In genomic region chr17:82767041-82767754, GRCh38 we compare ENCODE assay signal across 8 cellular contexts. TPM values are rescaled to one million over a fixed set of nuclear protein-coding genes. Genes with fewer than 3 reads are reported as not detected.
A peak's percentile ranks its signal among the peaks of the same experiment; 100 is the strongest.
DNase-seq lines count a peak whose midpoint lies in the region; ATAC-seq and TF ChIP-seq lines count a peak whose summit lies in the region.

No MANE protein-coding gene starts in this region.

- H3K36me3 Mint-ChIP-seq in Caco-2 (ENCODE audit: insufficient read depth, unreplicated experiment): peaks cover 54% of the 10 kb centered on the region

- no peak overlapping the region for H3K27ac Mint-ChIP-seq in Caco-2 (ENCODE audit: unreplicated experiment)

- peaks cover 1% of the 10 kb centered on the region; the same call in 1 of the 2 replicates for H3K36me3 ChIP-seq in Caco-2 (ENCODE audit: control insufficient read depth, insufficient read depth, low read length)

- POLR2A ChIA-PET in Caco-2 (lab: Charles Lee): no interaction called here

- peak; percentile 64 to 78 for TF ChIP-seq CTCF in Caco-2 (IDR thresholded peaks at IDR 0.05; ENCODE audit: insufficient read depth in 1 of 2, low read depth in 1 of 2, low read length in 1 of 2, severe bottlenecking in 1 of 2, unreplicated experiment in 1 of 2)
- peak; percentile 47 for TF ChIP-seq CTCF in foreskin fibroblast (IDR thresholded peaks at IDR 0.05; ENCODE audit: low read depth, low read length)

- H3K4me1 Mint-ChIP-seq in Caco-2 (ENCODE audit: low read depth, unreplicated experiment): no peaks in the 10 kb centered on the region

- H3K27me3 ChIP-seq in Caco-2 (replicated peaks; ENCODE audit: control insufficient read depth, insufficient read depth, low read length): no peaks in the 10 kb centered on the region

- no peak overlapping the region for H3K4me3 Mint-ChIP-seq in Caco-2 (ENCODE audit: unreplicated experiment)

- ATAC-seq in GM19395 (IDR thresholded peaks at IDR 0.05; ENCODE audit: unreplicated experiment): no peak
- ATAC-seq in HG03565 (IDR thresholded peaks at IDR 0.05; ENCODE audit: unreplicated experiment): no peak
- ATAC-seq in GM18502 (IDR thresholded peaks at IDR 0.05; ENCODE audit: poor library complexity, unreplicated experiment): no peak

- no peaks in the 10 kb centered on the region for H3K4me1 ChIP-seq in Caco-2

- H3K9me3 Mint-ChIP-seq in Caco-2 (ENCODE audit: unreplicated experiment): no peaks in the 10 kb centered on the region

- no TSS peak for BruUV-seq in Caco-2 (replicated peaks; lab: Mats Ljungman, UMichigan)

- H3K27me3 Mint-ChIP-seq in Caco-2 (ENCODE audit: insufficient read depth, unreplicated experiment): no peaks in the 10 kb centered on the region

- peak; percentile 58 to 71 for DNase-seq in Caco-2
- peak; percentile 71 to 91 for DNase-seq in Kasumi-1 (lab: John Stamatoyannopoulos, UW)
- peak; percentile 39 for DNase-seq in activated CD4-positive, alpha-beta T cell treated with anti-CD3 and anti-CD28 coated beads, Interleukin-2, amount 50 U/mL, for 1 hour
- DNase-seq in foreskin fibroblast: peak; percentile 40 to 78
- DNase-seq in posterior cingulate gyrus: peak in 8 of 10 donors; percentile 48 to 91 (median 72)

- H3K9me3 ChIP-seq in Caco-2: no peaks in the 10 kb centered on the region

- H3K4me3 ChIP-seq in Caco-2 (ENCODE audit: low read depth, low read length) (no peak overlapping the region), foreskin fibroblast (ENCODE audit: low read depth in 1 of 2, low read length in 2 of 2) (no peak overlapping the region)

- intact Hi-C loops in Caco-2 (cut with micrococcal nuclease; ENCODE audit: unreplicated experiment) (loop anchor here (5.0 kb wide), 1 partner anchor 100 kb away; no protein-coding TSS in a partner anchor), posterior cingulate gyrus (cut with DNase I) (loop anchor here (1.0 kb wide), 1 partner anchor 99 kb away; no protein-coding TSS in a partner anchor)

- CTCF ChIA-PET in Caco-2 (lab: Charles Lee): interaction anchor here (0.6 kb wide), 1 partner anchor 98 kb away, joined by 3 read pairs; no protein-coding TSS in a partner anchor

RNA-seq across cellular contexts. Expression of gene TBCD, which starts 15.3 kb away (rescaled TPM):
- total RNA-seq in Caco-2 (2022): 94.6 and 108 TPM in 2 replicates

RNA-seq across cellular contexts. Expression of gene FN3K, which starts 31.8 kb away (rescaled TPM):
- total RNA-seq in Caco-2 (2022): 55.7 and 60.0 TPM in 2 replicates

RNA-seq across cellular contexts. Expression of gene FN3KRP, which starts 50.7 kb away (rescaled TPM):
- 47.2 and 53.6 TPM in 2 replicates for total RNA-seq in Caco-2 (2022)
